1 cellular context compared by ENCODE assay signal in genomic region chr5:98341038-98341710, GRCh38.
TF ChIP-seq lines count a peak whose summit lies in the region.

No MANE protein-coding gene starts in this region.

TF ChIP-seq in SK-N-SH, 30 proteins besides CTCF, POLR2A, EP300 and RAD21 (continued from another document):
- no peak for TF ChIP-seq REST (IDR thresholded peaks at IDR 0.05; ENCODE audit: low read depth, low read length)
- TF ChIP-seq NRF1 (IDR thresholded peaks at IDR 0.05; ENCODE audit: low read depth, low read length), result no peak
- TF ChIP-seq MEF2A (IDR thresholded peaks at IDR 0.05; ENCODE audit: borderline replicate concordance, low read depth), result no peak
- peak; percentile 97 for TF ChIP-seq MAX (IDR thresholded peaks at IDR 0.05; ENCODE audit: low read depth)
- TF ChIP-seq POLR2AphosphoS5 (IDR thresholded peaks at IDR 0.05; ENCODE audit: low read depth, low read length), result peak; percentile 48; the same call in 1 of the 2 replicates
- TF ChIP-seq TEAD4 (IDR thresholded peaks at IDR 0.05; ENCODE audit: borderline replicate concordance, insufficient read depth), result peak; percentile 67; the same call in 1 of the 2 replicates
- peak; percentile 51; the same call in 1 of the 2 replicates for TF ChIP-seq NFIC (IDR thresholded peaks at IDR 0.05; ENCODE audit: borderline replicate concordance)
- TF ChIP-seq IRF3 (IDR thresholded peaks at IDR 0.05; ENCODE audit: low read depth, low read length), result no peak
- TF ChIP-seq FOSL2 (IDR thresholded peaks at IDR 0.05; ENCODE audit: borderline replicate concordance, low read depth), result peak; percentile 73
- TF ChIP-seq TCF12 (IDR thresholded peaks at IDR 0.05), result peak; percentile 99
- no peak for TF ChIP-seq RFX5 (IDR thresholded peaks at IDR 0.05; ENCODE audit: low read length)
- no peak for TF ChIP-seq GATA2 (CRISPR knock-in tag; IDR thresholded peaks at IDR 0.05)
- no peak for TF ChIP-seq ELF1 (IDR thresholded peaks at IDR 0.05)
- TF ChIP-seq MXI1 (IDR thresholded peaks at IDR 0.05; ENCODE audit: low read depth, low read length), result no peak
- TF ChIP-seq JUND (IDR thresholded peaks at IDR 0.05), result peak; percentile 73
- no peak for TF ChIP-seq EZH2phosphoT487 (IDR thresholded peaks at IDR 0.05; ENCODE audit: borderline replicate concordance, low read depth)
- no peak for TF ChIP-seq YY1 (IDR thresholded peaks at IDR 0.05; ENCODE audit: low read depth)
- TF ChIP-seq PBX3 (IDR thresholded peaks at IDR 0.05), result peak; percentile 78
- no peak for TF ChIP-seq SIN3A (IDR thresholded peaks at IDR 0.05; ENCODE audit: borderline replicate concordance, low read depth, low read length)
- no peak for TF ChIP-seq USF1 (IDR thresholded peaks at IDR 0.05; ENCODE audit: borderline replicate concordance, low read depth)
- TF ChIP-seq USF2 (IDR thresholded peaks at IDR 0.05; ENCODE audit: borderline replicate concordance, low read depth, low read length), result no peak
- TF ChIP-seq RXRA (IDR thresholded peaks at IDR 0.05; ENCODE audit: borderline replicate concordance, low read depth), result no peak; the same call in 1 of the 2 replicates
- peak; percentile 70; the same call in 1 of the 2 replicates for TF ChIP-seq FOXM1 (IDR thresholded peaks at IDR 0.05; ENCODE audit: low read depth)
